ENCODE assay signal across 10 cellular contexts in the genomic region with DNA sequence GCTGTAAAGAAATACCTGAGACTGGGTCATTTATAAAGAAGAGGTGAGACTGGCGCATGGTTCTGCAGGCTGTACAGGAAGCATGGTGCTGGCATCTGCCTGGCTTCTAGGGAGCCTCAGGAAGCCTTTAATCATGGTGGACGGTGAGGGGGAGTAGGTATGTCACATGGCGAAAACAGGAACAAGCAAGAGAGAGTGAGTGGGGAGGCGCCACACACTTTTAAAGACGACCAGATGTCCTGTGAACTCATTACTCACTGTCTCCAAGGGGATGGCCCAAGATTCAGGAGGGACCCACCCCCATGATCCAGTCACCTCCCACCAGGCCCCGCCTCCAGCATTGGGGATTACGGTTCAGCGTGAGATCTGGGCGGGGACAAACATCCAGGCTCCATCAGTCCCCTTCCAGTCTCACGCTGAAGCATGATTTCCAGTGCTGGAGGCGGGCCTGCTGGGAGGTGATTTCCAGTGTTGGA. TPM values are rescaled to one million over a fixed set of nuclear protein-coding genes. Genes with fewer than 3 reads are reported as not detected.
A peak's percentile ranks its signal among the peaks of the same experiment; 100 is the strongest.
DNase-seq lines count a peak whose midpoint lies in the region; ATAC-seq and TF ChIP-seq lines count a peak whose summit lies in the region.
"Had no signal": no experiment of that assay in that cellular context is flagged by ENCODE, and none has a peak within 500 bp of the region (broad histone marks: within the 10 kb centered on the region; RNA-seq: fewer than 3 reads in every experiment).

No MANE protein-coding gene starts in this region.

- no peak for TF ChIP-seq CTCF in right atrium auricular region (IDR thresholded peaks at IDR 0.05)
- no peak for TF ChIP-seq CTCF in type B pancreatic cell (conservative IDR thresholded peaks at IDR 0.05)
- TF ChIP-seq CTCF in PC-3 (conservative IDR thresholded peaks at IDR 0.05; ENCODE audit: low read depth, low read length) = no peak

- H3K4me1 ChIP-seq in right atrium auricular region (peaks cover 0 to 21% of the 10 kb centered on the region in 2 donors), iPS DF 6.9 (ENCODE audit: control insufficient read depth, insufficient read depth, low read length) (peaks cover 2% of the 10 kb centered on the region; the same call in 1 of the 2 replicates), PC-3 (ENCODE audit: insufficient read depth, low read length) (peaks cover 12% of the 10 kb centered on the region; the same call in 1 of the 2 replicates)

- H3K27ac ChIP-seq in right atrium auricular region = no peak overlapping the region
- no peak overlapping the region for H3K27ac ChIP-seq in iPS DF 6.9 (ENCODE audit: low read length)
- H3K27ac ChIP-seq in PC-3 (ENCODE audit: low read length) = no peak overlapping the region

- DNase-seq in Right ventricle myocardium superior (peak; percentile 70), right atrium auricular region (ENCODE audit: low spot score) (no peak), iPS DF 6.9 (ENCODE audit: low read depth, low spot score) (peak; percentile 55), type B pancreatic cell (ENCODE audit: extremely low spot score, unreplicated experiment) (no peak), hepatic stellate cell (ENCODE audit: low spot score) (no peak), PC-3 (no peak)
- DNase-seq: retina had no signal

- H3K27me3 Mint-ChIP-seq in activated T-helper 17 cell treated with anti-CD3 and anti-CD28 coated beads, Interleukin-2, amount 50 U/mL, for 72 hours = no peaks in the 10 kb centered on the region
- H3K27me3 Mint-ChIP-seq in type B pancreatic cell = no peaks in the 10 kb centered on the region
- H3K27me3 Mint-ChIP-seq: dendritic cell treated with granulocyte-macrophage colony-stimulating factor and Interleukin-4, amounts not matched to agents 40 ng/mL and 50 ng/mL, for 4 days had no signal

- intact Hi-C loops in Right ventricle myocardium superior (cut with DNase I) = no loop called here
- intact Hi-C loops in PC-3 (cut with micrococcal nuclease) = no loop called here

- no peaks in the 10 kb centered on the region for H4K20me1 ChIP-seq in PC-3 (ENCODE audit: low read length)

- POLR2A ChIA-PET in PC-3 (lab: Charles Lee; ENCODE audit: unreplicated experiment) = interaction anchor here (0.6 kb wide), 1 partner anchor 836 kb away, joined by 3 read pairs; no protein-coding TSS in a partner anchor

- CTCF ChIA-PET in PC-3 (lab: Charles Lee) = no interaction called here

- peak overlapping the region; percentile 79 for H3K4me3 Mint-ChIP-seq in activated T-helper 17 cell treated with anti-CD3 and anti-CD28 coated beads, Interleukin-2, amount 50 U/mL, for 72 hours
- H3K4me3 Mint-ChIP-seq in type B pancreatic cell = peak overlapping the region; percentile 74
- H3K4me3 Mint-ChIP-seq: dendritic cell treated with granulocyte-macrophage colony-stimulating factor and Interleukin-4, amounts not matched to agents 40 ng/mL and 50 ng/mL, for 4 days had no signal

- no peaks in the 10 kb centered on the region for H3K9me2 ChIP-seq in PC-3 (replicated peaks; ENCODE audit: low read length)

- H3K4me2 ChIP-seq in PC-3 (ENCODE audit: low read length) = no peak overlapping the region

- peak overlapping the region; percentile 84 for H3K27ac Mint-ChIP-seq in activated T-helper 17 cell treated with anti-CD3 and anti-CD28 coated beads, Interleukin-2, amount 50 U/mL, for 72 hours
- H3K27ac Mint-ChIP-seq in type B pancreatic cell = peak overlapping the region; percentile 58

- H3K4me3 ChIP-seq in right atrium auricular region = no peak overlapping the region
- no peak overlapping the region for H3K4me3 ChIP-seq in iPS DF 6.9 (ENCODE audit: low read length)
- no peak overlapping the region for H3K4me3 ChIP-seq in PC-3 (ENCODE audit: low read length)

- no CpG with 5 or more reads among the region's 11 CpGs for WGBS in iPS DF 6.9 (ENCODE audit: insufficient coverage, insufficient read length)

- peaks cover 47% of the 10 kb centered on the region for H3K36me3 Mint-ChIP-seq in activated T-helper 17 cell treated with anti-CD3 and anti-CD28 coated beads, Interleukin-2, amount 50 U/mL, for 72 hours (ENCODE audit: low read depth)
- H3K36me3 Mint-ChIP-seq in type B pancreatic cell = peaks cover 14% of the 10 kb centered on the region

- H2AFZ ChIP-seq in PC-3 (ENCODE audit: low read length) = no peak overlapping the region

- H3K9me3 ChIP-seq in right atrium auricular region (no peaks in the 10 kb centered on the region), iPS DF 6.9 (ENCODE audit: control insufficient read depth, insufficient read depth, low read length) (no peaks in the 10 kb centered on the region), PC-3 (ENCODE audit: low read length) (no peaks in the 10 kb centered on the region)

- no peak overlapping the region for H3K9ac ChIP-seq in PC-3 (ENCODE audit: low read length)

- H3K9me3 Mint-ChIP-seq in activated T-helper 17 cell treated with anti-CD3 and anti-CD28 coated beads, Interleukin-2, amount 50 U/mL, for 72 hours = no peaks in the 10 kb centered on the region
- H3K9me3 Mint-ChIP-seq in type B pancreatic cell = no peaks in the 10 kb centered on the region
- H3K9me3 Mint-ChIP-seq: dendritic cell treated with granulocyte-macrophage colony-stimulating factor and Interleukin-4, amounts not matched to agents 40 ng/mL and 50 ng/mL, for 4 days had no signal

- ATAC-seq in Right ventricle myocardium superior (ENCODE audit: poor library complexity) = no peak
- peak; percentile 36 for ATAC-seq in activated T-helper 17 cell treated with anti-CD3 and anti-CD28 coated beads, Interleukin-2, amount 50 U/mL, for 72 hours (replicated peaks)
- ATAC-seq in PC-3 = no peak
- no peak for ATAC-seq in GM21423 (IDR thresholded peaks at IDR 0.05; ENCODE audit: unreplicated experiment)

- H3K79me2 ChIP-seq in PC-3 (ENCODE audit: low read length) = peaks cover 39% of the 10 kb centered on the region

- H3K4me1 Mint-ChIP-seq in activated T-helper 17 cell treated with anti-CD3 and anti-CD28 coated beads, Interleukin-2, amount 50 U/mL, for 72 hours = peaks cover 17% of the 10 kb centered on the region
- peaks cover 17% of the 10 kb centered on the region for H3K4me1 Mint-ChIP-seq in type B pancreatic cell (ENCODE audit: unreplicated experiment)

- H3F3A ChIP-seq in PC-3 (ENCODE audit: low read length, unreplicated experiment) = no peaks in the 10 kb centered on the region

- H3K27me3 ChIP-seq in right atrium auricular region (no peaks in the 10 kb centered on the region), iPS DF 6.9 (ENCODE audit: control insufficient read depth, insufficient read depth, low read length) (no peaks in the 10 kb centered on the region), PC-3 (ENCODE audit: low read length) (no peaks in the 10 kb centered on the region)

- no TSS peak for BruUV-seq in PC-3 (replicated peaks; lab: Mats Ljungman, UMichigan)

- H3K36me3 ChIP-seq in right atrium auricular region (peaks cover 43% of the 10 kb centered on the region), iPS DF 6.9 (ENCODE audit: control insufficient read depth, insufficient read depth, low read length) (peaks cover 7% of the 10 kb centered on the region), PC-3 (ENCODE audit: low read depth, low read length) (peaks cover 17% of the 10 kb centered on the region)

RNA-seq across cellular contexts. Expression of gene ZNF316, which starts 3.2 kb away (rescaled TPM):
- total RNA-seq in Right ventricle myocardium superior (16.2 TPM), right atrium auricular region (10 to 100 TPM in 1 of 2 donors, 1 to 10 TPM in 1; 9.0 to 12.6 TPM), type B pancreatic cell (ENCODE audit: low replicate concordance) (37.1 and 46.8 TPM in 2 replicates), PC-3 (2014; rRNA removed) (17.5 and 26.7 TPM in 2 replicates)
- 10 to 100 TPM; 19.6 to 20.5 TPM for total RNA-seq in activated T-helper 17 cell treated with anti-CD3 and anti-CD28 coated beads, Interleukin-2, amount 50 U/mL, for 72 hours

RNA-seq across cellular contexts. Expression of gene ZNF853, which starts 24.9 kb away (rescaled TPM):
- total RNA-seq in Right ventricle myocardium superior (10.7 TPM), right atrium auricular region (10 to 100 TPM; 13.3 to 25.2 TPM), type B pancreatic cell (ENCODE audit: low replicate concordance) (5.0 and 9.2 TPM in 2 replicates), PC-3 (2014; rRNA removed) (1.0 and 1.6 TPM in 2 replicates)
- total RNA-seq in activated T-helper 17 cell treated with anti-CD3 and anti-CD28 coated beads, Interleukin-2, amount 50 U/mL, for 72 hours = under 1 TPM; 0.22 to 0.48 TPM

RNA-seq across cellular contexts. Expression of gene INTS15, which starts 50.5 kb away (rescaled TPM):
- total RNA-seq in Right ventricle myocardium superior (15.6 TPM), right atrium auricular region (10 to 100 TPM; 12.5 to 19.5 TPM), type B pancreatic cell (ENCODE audit: low replicate concordance) (35.8 and 44.1 TPM in 2 replicates), PC-3 (2014; rRNA removed) (22.7 and 23.5 TPM in 2 replicates)
- 10 to 100 TPM; 19.3 to 29.0 TPM for total RNA-seq in activated T-helper 17 cell treated with anti-CD3 and anti-CD28 coated beads, Interleukin-2, amount 50 U/mL, for 72 hours

Comparison
In these comparisons a context has a peak if more than half of its experiments do, and no peak if none do; other contexts are left out.
1. DNase-seq: peak in Right ventricle myocardium superior (single experiment) and iPS DF 6.9 (single experiment); none in right atrium auricular region (single experiment), type B pancreatic cell (single experiment), hepatic stellate cell (single experiment) and PC-3 (single experiment).